Comparison of ENCODE assay signal across 32 cellular contexts in the genomic region with DNA sequence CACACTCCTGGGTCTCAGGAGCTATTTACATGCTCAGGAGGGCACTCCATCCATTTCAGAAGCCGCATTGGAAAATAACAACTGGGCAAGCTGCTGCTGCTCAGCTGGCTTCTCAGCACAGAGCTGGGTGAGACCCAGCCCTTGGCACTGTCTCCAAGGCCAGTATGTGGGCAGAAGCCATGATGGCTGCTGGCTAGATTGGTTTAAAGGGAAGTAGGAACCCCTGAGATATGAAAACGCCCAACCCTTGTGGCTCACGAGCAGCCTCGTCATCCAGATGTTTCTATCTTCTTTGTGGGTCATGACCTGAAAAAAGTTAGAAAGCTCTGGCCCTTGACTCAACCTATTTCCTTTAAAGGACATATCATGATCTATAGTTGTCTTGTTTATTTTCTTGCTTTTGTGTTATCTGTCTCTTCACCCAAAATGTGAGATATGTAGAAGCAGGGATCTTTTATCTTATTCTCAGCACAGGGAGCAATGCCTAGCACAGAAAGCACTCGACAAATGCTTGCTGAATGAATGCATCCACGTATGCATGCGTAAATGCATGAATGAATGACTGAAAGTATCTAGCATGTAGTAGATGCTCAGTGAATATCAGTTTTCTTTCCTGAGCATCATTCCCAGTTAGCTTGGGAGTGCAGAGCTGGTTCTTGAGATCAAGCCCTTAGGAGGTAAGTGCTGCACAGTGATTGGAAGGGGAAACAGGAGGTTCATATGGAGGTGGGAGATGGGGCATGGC. TPM values are rescaled to one million over a fixed set of nuclear protein-coding genes. Genes with fewer than 3 reads are reported as not detected.
DNase-seq lines count a peak whose midpoint lies in the region; TF ChIP-seq lines count a peak whose summit lies in the region.
"Had no signal": no experiment of that assay in that cellular context is flagged by ENCODE, and none has a peak within 500 bp of the region (broad histone marks: within the 10 kb centered on the region; RNA-seq: fewer than 3 reads in every experiment).

No MANE protein-coding gene starts in this region.

- H3K4me1 Mint-ChIP-seq in Calu3 (ENCODE audit: low read depth, unreplicated experiment) (peaks cover 15% of the 10 kb centered on the region), immature natural killer cell (no peaks in the 10 kb centered on the region)
- H3K4me1 Mint-ChIP-seq: activated naive CD4-positive, alpha-beta T cell treated with anti-CD3 and anti-CD28 coated beads, Interleukin-2, amount 50 U/mL, for 24 hours; activated T-helper 17 cell treated with anti-CD3 and anti-CD28 coated beads, Interleukin-2, amount 50 U/mL, for 72 hours had no signal

- H3K36me3 Mint-ChIP-seq in Calu3 (ENCODE audit: insufficient read depth, unreplicated experiment) (no peaks in the 10 kb centered on the region), immature natural killer cell (no peaks in the 10 kb centered on the region)
- H3K36me3 Mint-ChIP-seq: activated naive CD4-positive, alpha-beta T cell treated with anti-CD3 and anti-CD28 coated beads, Interleukin-2, amount 50 U/mL, for 24 hours; mesothelial cell of epicardium; type B pancreatic cell had no signal

- DNase-seq in Karpas-422, result peak; percentile 57
- DNase-seq in caudate nucleus (lab: John Stamatoyannopoulos, UW), result peak in 19 of 61 donors; percentile 17 to 59 (median 35)
- peak; percentile 60 for DNase-seq in midbrain (lab: John Stamatoyannopoulos, UW)
- DNase-seq in NCI-H1417 treated with DMSO at 0.1 percent for 48 hours (lab: John Stamatoyannopoulos, UW), result no peak
- no peak for DNase-seq in Calu3
- DNase-seq in immature natural killer cell, result no peak
- DNase-seq in stimulated activated CD4-positive, alpha-beta T cell treated with anti-CD3 and anti-CD28 coated beads, Interleukin-2, amount 100 ng/mL, for 24 hours, result no peak
- DNase-seq: activated CD4-positive, alpha-beta T cell treated with anti-CD3 and anti-CD28 coated beads for 1 hour; activated CD8-positive, alpha-beta T cell treated with anti-CD3 and anti-CD28 coated beads for 36 hours; BE2C; cortex of kidney; DND-41; foreskin melanocyte; GM23248; naive thymus-derived CD8-positive, alpha-beta T cell; NCI-H1105; NCI-H1930; NCI-H524 treated with DMSO at 0.1 percent for 48 hours had no signal

- H3K4me3 ChIP-seq in BLaER1, result no peak overlapping the region
- no peak overlapping the region for H3K4me3 ChIP-seq in Karpas-422 (ENCODE audit: low read length)
- H3K4me3 ChIP-seq: GM23248, hepatocyte, left lung, SJSA1, smooth muscle cell had no signal

- CTCF ChIA-PET in Calu3 (lab: Charles Lee), result no interaction called here

- H3K79me2 ChIP-seq in Karpas-422 (ENCODE audit: low read length), result no peaks in the 10 kb centered on the region
- H3K79me2 ChIP-seq: hepatocyte had no signal

- peaks cover 87% of the 10 kb centered on the region for H3K27me3 Mint-ChIP-seq in Calu3 (ENCODE audit: unreplicated experiment)
- peaks cover 2 to 6% (median 2%) of the 10 kb centered on the region in 3 donors for H3K27me3 Mint-ChIP-seq in immature natural killer cell (ENCODE audit: low read depth in 3 of 3)

- TF ChIP-seq CTCF in Calu3 (IDR thresholded peaks at IDR 0.05; ENCODE audit: unreplicated experiment), result no peak

- H3K27ac ChIP-seq in BLaER1 (no peak overlapping the region), Karpas-422 (ENCODE audit: low read length) (no peak overlapping the region), caudate nucleus (ENCODE audit: low read depth, low read length) (peak overlapping the region; percentile 63)
- H3K27ac ChIP-seq: GM23248, hepatocyte, left lung, SJSA1 had no signal

- H3K9ac ChIP-seq in BLaER1 (no peak overlapping the region), Karpas-422 (ENCODE audit: low read length) (no peak overlapping the region)
- H3K9ac ChIP-seq: GM23248 had no signal

- H3K9me3 ChIP-seq in BLaER1 (0 out of 2 replicates have a peak, but pooled peaks cover 1% of the 10 kb centered on the region), Karpas-422 (ENCODE audit: low read length) (no peaks in the 10 kb centered on the region)
- H3K9me3 ChIP-seq: BE2C, left lung, SJSA1 had no signal

- H3K27me3 ChIP-seq in BLaER1 (no peaks in the 10 kb centered on the region), Karpas-422 (ENCODE audit: low read length) (no peaks in the 10 kb centered on the region)
- H3K27me3 ChIP-seq: BE2C, hepatocyte had no signal

- H2AFZ ChIP-seq in Karpas-422 (ENCODE audit: low read length), result no peak overlapping the region
- H2AFZ ChIP-seq: GM23248, hepatocyte had no signal

- H3K27ac Mint-ChIP-seq in Calu3 (ENCODE audit: unreplicated experiment), result no peak overlapping the region
- no peak overlapping the region for H3K27ac Mint-ChIP-seq in immature natural killer cell
- H3K27ac Mint-ChIP-seq: activated CD8-positive, alpha-beta T cell treated with anti-CD3 and anti-CD28 coated beads for 36 hours; activated naive CD4-positive, alpha-beta T cell treated with anti-CD3 and anti-CD28 coated beads, Interleukin-2, amount 50 U/mL, for 24 hours; activated T-helper 17 cell treated with anti-CD3 and anti-CD28 coated beads, Interleukin-2, amount 50 U/mL, for 72 hours; mesothelial cell of epicardium; naive thymus-derived CD8-positive, alpha-beta T cell; type B pancreatic cell had no signal

- no peaks in the 10 kb centered on the region for H3K9me2 ChIP-seq in Karpas-422 (replicated peaks; ENCODE audit: insufficient read depth, low read length)

- peaks cover 6% of the 10 kb centered on the region for H3K9me3 Mint-ChIP-seq in Calu3 (ENCODE audit: low read depth, unreplicated experiment)
- no peaks in the 10 kb centered on the region for H3K9me3 Mint-ChIP-seq in immature natural killer cell
- H3K9me3 Mint-ChIP-seq: activated CD8-positive, alpha-beta T cell treated with anti-CD3 and anti-CD28 coated beads for 36 hours; activated naive CD4-positive, alpha-beta T cell treated with anti-CD3 and anti-CD28 coated beads, Interleukin-2, amount 50 U/mL, for 24 hours; activated T-helper 17 cell treated with anti-CD3 and anti-CD28 coated beads, Interleukin-2, amount 50 U/mL, for 72 hours; mesothelial cell of epicardium; type B pancreatic cell had no signal

- H3K4me3 Mint-ChIP-seq in Calu3 (ENCODE audit: low read depth, unreplicated experiment) (no peak overlapping the region), immature natural killer cell (no peak overlapping the region)
- H3K4me3 Mint-ChIP-seq: activated CD8-positive, alpha-beta T cell treated with anti-CD3 and anti-CD28 coated beads for 36 hours; activated naive CD4-positive, alpha-beta T cell treated with anti-CD3 and anti-CD28 coated beads, Interleukin-2, amount 50 U/mL, for 24 hours; activated T-helper 17 cell treated with anti-CD3 and anti-CD28 coated beads, Interleukin-2, amount 50 U/mL, for 72 hours; mesothelial cell of epicardium; naive thymus-derived CD8-positive, alpha-beta T cell; type B pancreatic cell had no signal

- H3K36me3 ChIP-seq in BLaER1 (peaks cover 13% of the 10 kb centered on the region; the same call in 1 of the 2 replicates), Karpas-422 (ENCODE audit: insufficient read depth, low read length) (peaks cover 3% of the 10 kb centered on the region; the same call in 1 of the 2 replicates)
- H3K36me3 ChIP-seq: BE2C, left lung, SJSA1 had no signal

- H3K4me2 ChIP-seq in BLaER1, result peak overlapping the region; percentile 33
- no peak overlapping the region for H3K4me2 ChIP-seq in Karpas-422 (ENCODE audit: low read depth, low read length, poor library complexity, severe bottlenecking)
- H3K4me2 ChIP-seq: hepatocyte, smooth muscle cell had no signal

- H4K20me1 ChIP-seq in BLaER1, result peaks cover 10% of the 10 kb centered on the region; the same call in 1 of the 2 replicates
- no peaks in the 10 kb centered on the region for H4K20me1 ChIP-seq in Karpas-422 (ENCODE audit: insufficient read depth, low read depth, low read length)

- intact Hi-C loops in Calu3 (cut with micrococcal nuclease; ENCODE audit: unreplicated experiment), result no loop called here

- BruUV-seq in Calu3 (replicated peaks; lab: Mats Ljungman, UMichigan), result no TSS peak

- H3K4me1 ChIP-seq in BLaER1, result peaks cover 69% of the 10 kb centered on the region
- H3K4me1 ChIP-seq in Karpas-422 (ENCODE audit: low read length), result peaks cover 44% of the 10 kb centered on the region
- H3K4me1 ChIP-seq: BE2C, left lung, SJSA1 had no signal

RNA-seq across cellular contexts. Expression of gene MYBPH, which starts 11.6 kb away (rescaled TPM):
- 52.4 and 62.2 TPM in 2 replicates for total RNA-seq in Karpas-422 (2014; rRNA removed; shearing (Covaris generic); ENCODE audit: low replicate concordance)
- not detected in 2 replicates for total RNA-seq in Calu3 (2022)
- not detected for polyA plus RNA-seq in immature natural killer cell
- total RNA-seq: A673; activated CD8-positive, alpha-beta T cell treated with anti-CD3 and anti-CD28 coated beads for 36 hours; activated T-helper 17 cell treated with anti-CD3 and anti-CD28 coated beads, Interleukin-2, amount 50 U/mL, for 72 hours; bronchial epithelial cell; esophagus mucosa; hepatocyte; mesothelial cell of epicardium; naive thymus-derived CD8-positive, alpha-beta T cell; osteocyte; SJSA1 had no signal
- polyA plus RNA-seq: naive thymus-derived CD8-positive, alpha-beta T cell had no signal

RNA-seq across cellular contexts. Expression of gene CHI3L1, which starts 22.4 kb away (rescaled TPM):
- total RNA-seq in Karpas-422 (2014; rRNA removed; shearing (Covaris generic); ENCODE audit: low replicate concordance), result 5.4 and 10.1 TPM in 2 replicates
- not detected in 2 replicates for total RNA-seq in Calu3 (2022)
- not detected for polyA plus RNA-seq in immature natural killer cell
- total RNA-seq: A673; activated CD8-positive, alpha-beta T cell treated with anti-CD3 and anti-CD28 coated beads for 36 hours; activated T-helper 17 cell treated with anti-CD3 and anti-CD28 coated beads, Interleukin-2, amount 50 U/mL, for 72 hours; naive thymus-derived CD8-positive, alpha-beta T cell; osteocyte; RPMI7951; SJSA1 had no signal
- polyA plus RNA-seq: naive thymus-derived CD8-positive, alpha-beta T cell had no signal

RNA-seq across cellular contexts. Expression of gene ADORA1, which starts 36.5 kb away (rescaled TPM):
- total RNA-seq in Karpas-422 (2014; rRNA removed; shearing (Covaris generic); ENCODE audit: low replicate concordance), result not detected in 2 replicates
- total RNA-seq in Calu3 (2022), result 1.5 and 1.7 TPM in 2 replicates
- polyA plus RNA-seq in immature natural killer cell, result 1 to 10 TPM in 1 of 3 donors, under 1 TPM in 1, not detected in 1; 0.18 to 3.7 TPM
- total RNA-seq: activated CD8-positive, alpha-beta T cell treated with anti-CD3 and anti-CD28 coated beads for 36 hours; activated T-helper 17 cell treated with anti-CD3 and anti-CD28 coated beads, Interleukin-2, amount 50 U/mL, for 72 hours; naive thymus-derived CD8-positive, alpha-beta T cell; SJSA1 had no signal
- polyA plus RNA-seq: naive thymus-derived CD8-positive, alpha-beta T cell had no signal

Comparison
In these comparisons a context has a peak if more than half of its experiments do, and no peak if none do; other contexts are left out.
1. DNase-seq: peak in Karpas-422 (single experiment) and midbrain (single experiment); none in NCI-H1417 treated with DMSO at 0.1 percent for 48 hours (single experiment), Calu3 (single experiment), immature natural killer cell (0 of 3) and stimulated activated CD4-positive, alpha-beta T cell treated with anti-CD3 and anti-CD28 coated beads, Interleukin-2, amount 100 ng/mL, for 24 hours (0 of 2).
2. RNA of gene MYBPH, which starts 11.6 kb away (total RNA-seq): 52.4 to 62.2 TPM in Karpas-422; not detected in Calu3; every median in the first group is over 10 times any median in the second.